ENCODE assay signal across 20 cellular contexts in genomic region chr6:74041420-74041819, GRCh38.
DNase-seq lines count a peak whose midpoint lies in the region; ATAC-seq, FAIRE-seq and TF ChIP-seq lines count a peak whose summit lies in the region.
"Had no signal": no experiment of that assay in that cellular context is flagged by ENCODE, and none has a peak within 500 bp of the region (broad histone marks: within the 10 kb centered on the region; RNA-seq: fewer than 3 reads in every experiment).

No MANE protein-coding gene starts in this region.

- H3K27me3 ChIP-seq in SJCRH30, result no peaks in the 10 kb centered on the region

- H3K4me3 Mint-ChIP-seq in glutamatergic neuron (ENCODE audit: unreplicated experiment), result no peak overlapping the region
- H3K4me3 Mint-ChIP-seq: B cell had no signal

- peaks cover 2% of the 10 kb centered on the region for H3K9me3 Mint-ChIP-seq in glutamatergic neuron (ENCODE audit: unreplicated experiment)

- DNase-seq in SJCRH30, result peak; percentile 7 to 9
- DNase-seq in glutamatergic neuron, result peak; percentile 38
- DNase-seq in myocyte (ENCODE audit: low read depth), result peak; percentile 9
- DNase-seq in urothelium cell line (ENCODE audit: low spot score), result no peak
- no peak for DNase-seq in C1 segment of cervical spinal cord (lab: John Stamatoyannopoulos, UW)
- DNase-seq in activated gamma-delta T cell (lab: John Stamatoyannopoulos, UW), result no peak
- DNase-seq: EL, Karpas-422, MV-4-11, NCI-H1105 treated with DMSO at 0.1 percent for 48 hours, NCI-H2029 treated with DMSO at 0.1 percent for 48 hours, NCI-H2171, NCI-H524 treated with DMSO at 0.1 percent for 48 hours, OCI-M1 had no signal

- no peaks in the 10 kb centered on the region for H3K9me3 ChIP-seq in SJCRH30 (replicated peaks)
- H3K9me3 ChIP-seq: A549 had no signal

- no peak overlapping the region for H3K27ac Mint-ChIP-seq in glutamatergic neuron (ENCODE audit: unreplicated experiment)
- H3K27ac Mint-ChIP-seq: B cell had no signal

- no peak for ATAC-seq in GM19467 (IDR thresholded peaks at IDR 0.05; ENCODE audit: unreplicated experiment)
- ATAC-seq: A549, GM12878, Right ventricle myocardium inferior had no signal

- no peak for TF ChIP-seq CTCF in glutamatergic neuron (IDR thresholded peaks at IDR 0.05; ENCODE audit: partially characterized antibody, unreplicated experiment)

- H3K27ac ChIP-seq in SJCRH30, result no peak overlapping the region
- H3K27ac ChIP-seq: A549 had no signal

- no peaks in the 10 kb centered on the region for H3K4me1 ChIP-seq in SJCRH30

- H3K4me3 ChIP-seq in SJCRH30, result no peak overlapping the region
- H3K4me3 ChIP-seq: A549, GM12878 had no signal

- H3K4me1 Mint-ChIP-seq in glutamatergic neuron (ENCODE audit: low read depth, unreplicated experiment), result no peaks in the 10 kb centered on the region
- H3K4me1 Mint-ChIP-seq: B cell had no signal

- no peaks in the 10 kb centered on the region for H3K36me3 ChIP-seq in SJCRH30

- peaks cover 4% of the 10 kb centered on the region for H3K36me3 Mint-ChIP-seq in glutamatergic neuron (ENCODE audit: unreplicated experiment)

- no peaks in the 10 kb centered on the region for H3K27me3 Mint-ChIP-seq in glutamatergic neuron (ENCODE audit: unreplicated experiment)
- H3K27me3 Mint-ChIP-seq: B cell had no signal

- peak; percentile 71 for FAIRE-seq in urothelium cell line (lab: Jason Lieb, UNC)
- FAIRE-seq: A549, GM12878, RCC 7860 had no signal

Comparison
In these comparisons a context has a peak if more than half of its experiments do, and no peak if none do; other contexts are left out.
1. DNase-seq: peak in SJCRH30 (2 of 2), glutamatergic neuron (single experiment) and myocyte (single experiment); none in urothelium cell line (single experiment), C1 segment of cervical spinal cord (0 of 14) and activated gamma-delta T cell (single experiment).